ENCODE assay signal across 1 cellular context in genomic region chr19:15231256-15231655, GRCh38.
TF ChIP-seq lines count a peak whose summit lies in the region.

No MANE protein-coding gene starts in this region.

TF ChIP-seq in IMR-90, 13 proteins besides CTCF, POLR2A, EP300 and RAD21 (continued from another document):
- TF ChIP-seq ELK1 (IDR thresholded peaks at IDR 0.05; ENCODE audit: borderline replicate concordance, low read depth, low read length) (no peak), NFE2L2 (IDR thresholded peaks at IDR 0.05; ENCODE audit: low read depth, low read length) (no peak), MAFK (IDR thresholded peaks at IDR 0.05; ENCODE audit: low read depth, low read length) (no peak), FOS (IDR thresholded peaks at IDR 0.05; ENCODE audit: low read depth, low read length) (no peak)
